24 cellular contexts compared by ENCODE assay signal in genomic region chr3:53123953-53124352, GRCh38. TPM values are rescaled to one million over a fixed set of nuclear protein-coding genes. Genes with fewer than 3 reads are reported as not detected.
DNase-seq lines count a peak whose midpoint lies in the region; ATAC-seq and TF ChIP-seq lines count a peak whose summit lies in the region.
"Had no signal": no experiment of that assay in that cellular context is flagged by ENCODE, and none has a peak within 500 bp of the region (broad histone marks: within the 10 kb centered on the region; RNA-seq: fewer than 3 reads in every experiment).

No MANE protein-coding gene starts in this region.

- intact Hi-C loops in dendritic cell treated with granulocyte-macrophage colony-stimulating factor and Interleukin-4, amounts not matched to agents 40 ng/mL and 50 ng/mL, for 4 days (cut with micrococcal nuclease) = loop anchor here (10.0 kb wide), 1 partner anchor 221 kb away; the partner anchor contains the start of gene DCP1A
- intact Hi-C loops in colonic mucosa (cut with DNase I) = no loop called here

- ATAC-seq in activated naive CD8-positive, alpha-beta T cell treated with anti-CD3 and anti-CD28 coated beads, Interleukin-2, amount 10 ng/mL, durations not matched to agents 7 days and 5 days (ENCODE audit: low read depth) = no peak
- no peak for ATAC-seq in activated naive CD8-positive, alpha-beta T cell treated with anti-CD3 and anti-CD28 coated beads, Interleukin-2, amount 50 U/mL, for 24 hours
- ATAC-seq in stimulated activated naive B cell treated with anti-CD40 and anti-IgM and Interleukin-4, amounts not matched to agents 10 μg/mL and 1 μg/mL and 100 μg/mL, for 72 hours (replicated peaks) = no peak
- no peak for ATAC-seq in GM19324 (IDR thresholded peaks at IDR 0.05; ENCODE audit: low FRiP score, unreplicated experiment)
- ATAC-seq: GM23338, Right ventricle myocardium inferior had no signal

- no peak for TF ChIP-seq CTCF in colonic mucosa (IDR thresholded peaks at IDR 0.05)

- peaks cover 1% of the 10 kb centered on the region for H3K36me3 ChIP-seq in colonic mucosa

- no peak overlapping the region for H3K4me3 Mint-ChIP-seq in activated naive CD8-positive, alpha-beta T cell treated with anti-CD3 and anti-CD28 coated beads, Interleukin-2, amount 10 ng/mL, durations not matched to agents 7 days and 5 days
- H3K4me3 Mint-ChIP-seq in activated naive CD8-positive, alpha-beta T cell treated with anti-CD3 and anti-CD28 coated beads, Interleukin-2, amount 50 U/mL, for 24 hours = no peak overlapping the region
- no peak overlapping the region for H3K4me3 Mint-ChIP-seq in dendritic cell treated with granulocyte-macrophage colony-stimulating factor and Interleukin-4, amounts not matched to agents 40 ng/mL and 50 ng/mL, for 4 days
- H3K4me3 Mint-ChIP-seq in stimulated activated naive B cell treated with anti-CD40 and anti-IgM and Interleukin-4, amounts not matched to agents 10 μg/mL and 1 μg/mL and 100 μg/mL, for 72 hours = no peak overlapping the region
- H3K4me3 Mint-ChIP-seq: B cell, GM23338, H9 had no signal

- H3K36me3 Mint-ChIP-seq in activated naive CD8-positive, alpha-beta T cell treated with anti-CD3 and anti-CD28 coated beads, Interleukin-2, amount 10 ng/mL, durations not matched to agents 7 days and 5 days = peaks cover 15% of the 10 kb centered on the region
- peaks cover 43% of the 10 kb centered on the region for H3K36me3 Mint-ChIP-seq in activated naive CD8-positive, alpha-beta T cell treated with anti-CD3 and anti-CD28 coated beads, Interleukin-2, amount 50 U/mL, for 24 hours (ENCODE audit: low read depth)
- H3K36me3 Mint-ChIP-seq in dendritic cell treated with granulocyte-macrophage colony-stimulating factor and Interleukin-4, amounts not matched to agents 40 ng/mL and 50 ng/mL, for 4 days (ENCODE audit: low read depth) = peaks cover 79% of the 10 kb centered on the region
- peaks cover 31 to 44% of the 10 kb centered on the region in 2 donors for H3K36me3 Mint-ChIP-seq in stimulated activated naive B cell treated with anti-CD40 and anti-IgM and Interleukin-4, amounts not matched to agents 10 μg/mL and 1 μg/mL and 100 μg/mL, for 72 hours

- H3K9me3 Mint-ChIP-seq in activated naive CD8-positive, alpha-beta T cell treated with anti-CD3 and anti-CD28 coated beads, Interleukin-2, amount 10 ng/mL, durations not matched to agents 7 days and 5 days = no peaks in the 10 kb centered on the region
- H3K9me3 Mint-ChIP-seq in activated naive CD8-positive, alpha-beta T cell treated with anti-CD3 and anti-CD28 coated beads, Interleukin-2, amount 50 U/mL, for 24 hours = no peaks in the 10 kb centered on the region
- no peaks in the 10 kb centered on the region for H3K9me3 Mint-ChIP-seq in dendritic cell treated with granulocyte-macrophage colony-stimulating factor and Interleukin-4, amounts not matched to agents 40 ng/mL and 50 ng/mL, for 4 days
- no peaks in the 10 kb centered on the region for H3K9me3 Mint-ChIP-seq in stimulated activated naive B cell treated with anti-CD40 and anti-IgM and Interleukin-4, amounts not matched to agents 10 μg/mL and 1 μg/mL and 100 μg/mL, for 72 hours
- H3K9me3 Mint-ChIP-seq: GM23338, H9 had no signal

- no peaks in the 10 kb centered on the region for H3K27me3 Mint-ChIP-seq in activated naive CD8-positive, alpha-beta T cell treated with anti-CD3 and anti-CD28 coated beads, Interleukin-2, amount 10 ng/mL, durations not matched to agents 7 days and 5 days
- H3K27me3 Mint-ChIP-seq in activated naive CD8-positive, alpha-beta T cell treated with anti-CD3 and anti-CD28 coated beads, Interleukin-2, amount 50 U/mL, for 24 hours = no peaks in the 10 kb centered on the region
- no peaks in the 10 kb centered on the region for H3K27me3 Mint-ChIP-seq in dendritic cell treated with granulocyte-macrophage colony-stimulating factor and Interleukin-4, amounts not matched to agents 40 ng/mL and 50 ng/mL, for 4 days
- no peaks in the 10 kb centered on the region for H3K27me3 Mint-ChIP-seq in stimulated activated naive B cell treated with anti-CD40 and anti-IgM and Interleukin-4, amounts not matched to agents 10 μg/mL and 1 μg/mL and 100 μg/mL, for 72 hours
- H3K27me3 Mint-ChIP-seq: B cell had no signal

- POLR2A ChIA-PET in activated naive CD8-positive, alpha-beta T cell treated with anti-CD3 and anti-CD28 coated beads, Interleukin-2, amount 10 ng/mL, durations not matched to agents 7 days and 5 days (lab: Charles Lee) = no interaction called here

- no peaks in the 10 kb centered on the region for H3K9me3 ChIP-seq in colonic mucosa
- H3K9me3 ChIP-seq: MG63, SJCRH30 had no signal

- peak overlapping the region; percentile 1 for H3K27ac Mint-ChIP-seq in activated naive CD8-positive, alpha-beta T cell treated with anti-CD3 and anti-CD28 coated beads, Interleukin-2, amount 10 ng/mL, durations not matched to agents 7 days and 5 days
- H3K27ac Mint-ChIP-seq in activated naive CD8-positive, alpha-beta T cell treated with anti-CD3 and anti-CD28 coated beads, Interleukin-2, amount 50 U/mL, for 24 hours = no peak overlapping the region
- H3K27ac Mint-ChIP-seq in dendritic cell treated with granulocyte-macrophage colony-stimulating factor and Interleukin-4, amounts not matched to agents 40 ng/mL and 50 ng/mL, for 4 days = peak overlapping the region; percentile 26
- H3K27ac Mint-ChIP-seq in stimulated activated naive B cell treated with anti-CD40 and anti-IgM and Interleukin-4, amounts not matched to agents 10 μg/mL and 1 μg/mL and 100 μg/mL, for 72 hours = peak overlapping the region; percentile 31
- H3K27ac Mint-ChIP-seq: GM23338, H9 had no signal

- H3K4me1 Mint-ChIP-seq in activated naive CD8-positive, alpha-beta T cell treated with anti-CD3 and anti-CD28 coated beads, Interleukin-2, amount 10 ng/mL, durations not matched to agents 7 days and 5 days = peaks cover 10% of the 10 kb centered on the region
- H3K4me1 Mint-ChIP-seq in activated naive CD8-positive, alpha-beta T cell treated with anti-CD3 and anti-CD28 coated beads, Interleukin-2, amount 50 U/mL, for 24 hours = peaks cover 8% of the 10 kb centered on the region
- peaks cover 25% of the 10 kb centered on the region for H3K4me1 Mint-ChIP-seq in dendritic cell treated with granulocyte-macrophage colony-stimulating factor and Interleukin-4, amounts not matched to agents 40 ng/mL and 50 ng/mL, for 4 days (ENCODE audit: low read depth)
- H3K4me1 Mint-ChIP-seq in stimulated activated naive B cell treated with anti-CD40 and anti-IgM and Interleukin-4, amounts not matched to agents 10 μg/mL and 1 μg/mL and 100 μg/mL, for 72 hours = peaks cover 4% of the 10 kb centered on the region in 2 donors
- H3K4me1 Mint-ChIP-seq: GM23338, H9 had no signal

- DNase-seq in activated naive CD8-positive, alpha-beta T cell treated with anti-CD3 and anti-CD28 coated beads, Interleukin-2, amount 10 ng/mL, durations not matched to agents 7 days and 5 days = no peak
- DNase-seq in activated naive CD8-positive, alpha-beta T cell treated with anti-CD3 and anti-CD28 coated beads, Interleukin-2, amount 50 U/mL, for 24 hours = no peak
- DNase-seq in stimulated activated naive B cell treated with anti-CD40 and anti-IgM and Interleukin-4, amounts not matched to agents 10 μg/mL and 1 μg/mL and 100 μg/mL, for 72 hours = no peak
- no peak for DNase-seq in colonic mucosa
- DNase-seq in cerebellar cortex (ENCODE audit: low spot score) = no peak
- DNase-seq: Calu3, DMS79 treated with DMSO at 0.1 percent for 48 hours, H9, KG1, MG63, NCI-H1105 treated with DMSO at 0.1 percent for 48 hours, NCI-H146, NCI-H1930, NCI-H446 treated with DMSO at 0.1 percent for 48 hours, NCI-H526, NCI-H82, PC-9, SJCRH30 had no signal

- no peaks in the 10 kb centered on the region for H3K27me3 ChIP-seq in colonic mucosa
- H3K27me3 ChIP-seq: MG63, SJCRH30 had no signal

- H3K9ac ChIP-seq in colonic mucosa (ENCODE audit: low read depth in 2 of 2, low read length in 2 of 2) = no peak overlapping the region

- H3K4me3 ChIP-seq in colonic mucosa = no peak overlapping the region
- H3K4me3 ChIP-seq: GM23338, MG63, PC-9, SJCRH30 had no signal

- H3K27ac ChIP-seq in colonic mucosa = no peak overlapping the region
- H3K27ac ChIP-seq: 22Rv1, PC-9, SJCRH30 had no signal

- peaks cover 4% of the 10 kb centered on the region for H3K4me1 ChIP-seq in colonic mucosa
- H3K4me1 ChIP-seq: SJCRH30 had no signal

RNA-seq across cellular contexts. Expression of gene RFT1, which starts 6.3 kb away (rescaled TPM):
- total RNA-seq in activated naive CD8-positive, alpha-beta T cell treated with anti-CD3 and anti-CD28 coated beads, Interleukin-2, amount 10 ng/mL, durations not matched to agents 7 days and 5 days = 10 to 100 TPM; 27.9 to 32.2 TPM
- 10 to 100 TPM; 15.3 to 30.4 TPM for total RNA-seq in colonic mucosa

RNA-seq across cellular contexts. Expression of gene PRKCD, which starts 37.1 kb away (rescaled TPM):
- total RNA-seq in activated naive CD8-positive, alpha-beta T cell treated with anti-CD3 and anti-CD28 coated beads, Interleukin-2, amount 10 ng/mL, durations not matched to agents 7 days and 5 days = 10 to 100 TPM; 20.5 TPM
- 10 to 100 TPM; 58.9 to 75.0 TPM for total RNA-seq in colonic mucosa
